In genomic region chr12:116274552-116275375, GRCh38 we compare ENCODE assay signal across 8 cellular contexts. TPM values are rescaled to one million over a fixed set of nuclear protein-coding genes. Genes with fewer than 3 reads are reported as not detected.
A peak's percentile ranks its signal among the peaks of the same experiment; 100 is the strongest.
DNase-seq lines count a peak whose midpoint lies in the region; ATAC-seq and TF ChIP-seq lines count a peak whose summit lies in the region.

No MANE protein-coding gene starts in this region.

- peak overlapping the region; percentile 30 for H3K4me3 Mint-ChIP-seq in memory B cell

- H3K4me3 ChIP-seq in A673 (ENCODE audit: low read depth, low read length, poor library complexity, severe bottlenecking), result peak overlapping the region; percentile 67
- peak overlapping the region; percentile 63 to 89 for H3K4me3 ChIP-seq in HCT116 (replicated peaks in 1 of 2; ENCODE audit: low read depth in 1 of 2, low read length in 2 of 2)
- peak overlapping the region; percentile 91 for H3K4me3 ChIP-seq in astrocyte of the cerebellum (ENCODE audit: low read depth, low read length)
- H3K4me3 ChIP-seq in adrenal gland, result peak overlapping the region in 1 of 4 donors; percentile 98

- TF ChIP-seq POLR2A in HCT116 (IDR thresholded peaks at IDR 0.05; ENCODE audit: borderline replicate concordance, extremely low read depth, insufficient read depth, insufficient read length) (no peak), adrenal gland (IDR thresholded peaks at IDR 0.05) (no peak)

- WGBS in adrenal gland, 4 donors, result 48 to 54% (median 51%) methylated on average over 5 of the region's 5 CpGs

- peaks cover 72% of the 10 kb centered on the region for H3K79me2 ChIP-seq in HCT116 (ENCODE audit: insufficient read depth, low read length)

- TF ChIP-seq CTCF in A673 (conservative IDR thresholded peaks at IDR 0.05; ENCODE audit: low read depth, low read length) (no peak), HCT116 (IDR thresholded peaks at IDR 0.05 in 2 of 3, conservative IDR thresholded peaks at IDR 0.05 in 1 of 3; ENCODE audit: borderline replicate concordance in 1 of 3, insufficient read depth in 1 of 3, low read depth in 2 of 3, low read length in 2 of 3) (no peak), astrocyte of the cerebellum (IDR thresholded peaks at IDR 0.05; ENCODE audit: low read depth, low read length, missing control alignments) (no peak), adrenal gland (IDR thresholded peaks at IDR 0.05) (no peak)

- in situ Hi-C loops in astrocyte of the cerebellum (cut with HindIII; ENCODE audit: low sequenced_read_pairs), result no loop called here

- RAD21 ChIA-PET in HCT116 (lab: Charles Lee; ENCODE audit: low non-redundant PET in 1 of 2, low total read pairs in 2 of 2, uncharacterized antibody in 2 of 2, unreplicated experiment in 2 of 2), result no interaction called here

- intact Hi-C loops in A673 (cut with micrococcal nuclease; ENCODE audit: unreplicated experiment) (loop anchor here (5.0 kb wide), 4 partner anchors 132 to 328 kb away; no protein-coding TSS in a partner anchor), HCT116 (cut with micrococcal nuclease) (loop anchor here (5.0 to 10.0 kb wide), 3 partner anchors 133 to 420 kb away; no protein-coding TSS in a partner anchor), adrenal gland (cut with DNase I) (loop anchor here in 1 of 2 donors (5.0 kb wide), 1 partner anchor 328 kb away; no protein-coding TSS in a partner anchor)

- TF ChIP-seq RAD21 in HCT116 (IDR thresholded peaks at IDR 0.05; ENCODE audit: low read depth), result no peak

- H3K36me3 ChIP-seq in A673 (ENCODE audit: insufficient read depth, low read length, poor library complexity, severe bottlenecking) (no peaks in the 10 kb centered on the region), HCT116 (ENCODE audit: control insufficient read depth in 1 of 2, insufficient read depth in 2 of 2, low read length in 2 of 2) (no peaks in the 10 kb centered on the region), adrenal gland (replicated peaks in 1 of 2) (no peaks in the 10 kb centered on the region)

- peaks cover 27% of the 10 kb centered on the region for H3K4me1 Mint-ChIP-seq in memory B cell

- H3K9me3 ChIP-seq in A673 (ENCODE audit: low read depth, low read length, poor library complexity, severe bottlenecking) (no peaks in the 10 kb centered on the region), HCT116 (ENCODE audit: control insufficient read depth in 1 of 2, insufficient read depth in 1 of 2, low read depth in 1 of 2, low read length in 2 of 2) (no peaks in the 10 kb centered on the region), adrenal gland (replicated peaks in 1 of 3) (no peaks in the 10 kb centered on the region)

- POLR2A ChIA-PET in A673 (lab: Charles Lee; ENCODE audit: low non-redundant PET) (no interaction called here), HCT116 (lab: Charles Lee) (no interaction called here)

- H3K27ac ChIP-seq in A673 (ENCODE audit: low read depth, low read length, poor library complexity, severe bottlenecking), result no peak overlapping the region
- peak overlapping the region; percentile 87; the same call in 1 of the 2 replicates for H3K27ac ChIP-seq in HCT116 (ENCODE audit: low read depth, low read length)
- H3K27ac ChIP-seq in adrenal gland, result no peak overlapping the region

- no peak for ATAC-seq in HCT116
- no peak for ATAC-seq in memory B cell (ENCODE audit: low read depth)
- ATAC-seq in GM18511 (IDR thresholded peaks at IDR 0.05; ENCODE audit: unreplicated experiment), result no peak
- no peak for ATAC-seq in esophagus mucosa

- no peaks in the 10 kb centered on the region for H3K27me3 Mint-ChIP-seq in memory B cell

- H3K36me3 Mint-ChIP-seq in memory B cell, result no peaks in the 10 kb centered on the region

- peak overlapping the region; percentile 83 for H3K9ac ChIP-seq in HCT116 (ENCODE audit: low read length)

- DNase-seq in A673 (ENCODE audit: low spot score) (no peak), HCT116 (ENCODE audit: low read depth, low spot score) (no peak), astrocyte of the cerebellum (ENCODE audit: low read depth) (no peak), memory B cell (ENCODE audit: low spot score in 2 of 2) (no peak), NCI-H1092 treated with DMSO at 0.1 percent for 48 hours (lab: John Stamatoyannopoulos, UW) (no peak), adrenal gland (no peak)

- CTCF ChIA-PET in A673 (lab: Charles Lee) (no interaction called here), HCT116 (lab: Charles Lee) (no interaction called here)

- H3K9me2 ChIP-seq in HCT116 (ENCODE audit: insufficient read depth), result no peaks in the 10 kb centered on the region

- peak overlapping the region; percentile 83 for H3K4me2 ChIP-seq in HCT116 (ENCODE audit: low read length)

- peaks cover 31% of the 10 kb centered on the region for H4K20me1 ChIP-seq in HCT116 (ENCODE audit: insufficient read depth)

- H3K9me3 Mint-ChIP-seq in memory B cell, result no peaks in the 10 kb centered on the region

- peaks cover 29% of the 10 kb centered on the region for H3K4me1 ChIP-seq in A673 (ENCODE audit: insufficient read depth, low read length, poor library complexity, severe bottlenecking)
- peaks cover 37 to 61% of the 10 kb centered on the region in 2 experiments for H3K4me1 ChIP-seq in HCT116 (ENCODE audit: control insufficient read depth in 1 of 2, insufficient read depth in 2 of 2, low read length in 2 of 2)
- H3K4me1 ChIP-seq in adrenal gland (replicated peaks in 1 of 2), result peaks cover 6 to 44% of the 10 kb centered on the region in 2 donors

- H2AFZ ChIP-seq in HCT116 (ENCODE audit: low read depth, low read length, poor library complexity, severe bottlenecking), result no peak overlapping the region

- H3K27me3 ChIP-seq in A673 (replicated peaks; ENCODE audit: insufficient read depth, low read depth, low read length, poor library complexity) (no peaks in the 10 kb centered on the region), HCT116 (ENCODE audit: insufficient read depth, low read length) (no peaks in the 10 kb centered on the region), adrenal gland (no peaks in the 10 kb centered on the region)

- BruUV-seq in A673 (replicated peaks; lab: Mats Ljungman, UMichigan) (no TSS peak), HCT116 (replicated peaks; lab: Mats Ljungman, UMichigan) (no TSS peak)

- peak overlapping the region; percentile 99 for H3K27ac Mint-ChIP-seq in memory B cell

TF ChIP-seq in HCT116, 20 proteins besides CTCF, POLR2A, EP300 and RAD21:
- TF ChIP-seq FOSL1 (IDR thresholded peaks at IDR 0.05; ENCODE audit: low read depth), result no peak
- TF ChIP-seq YY1 (IDR thresholded peaks at IDR 0.05; ENCODE audit: extremely low read depth, insufficient replicate concordance, low read depth, low read length), result no peak
- TF ChIP-seq MAX (IDR thresholded peaks at IDR 0.05), result no peak
- TF ChIP-seq SP1 (IDR thresholded peaks at IDR 0.05; ENCODE audit: low read depth), result no peak
- TF ChIP-seq EZH2 (IDR thresholded peaks at IDR 0.05), result no peak
- no peak for TF ChIP-seq SRF (IDR thresholded peaks at IDR 0.05; ENCODE audit: low read depth)
- no peak for TF ChIP-seq CEBPB (IDR thresholded peaks at IDR 0.05; ENCODE audit: low read depth)
- no peak for TF ChIP-seq CBX3 (IDR thresholded peaks at IDR 0.05; ENCODE audit: low read depth)
- TF ChIP-seq EZH2phosphoT487 (IDR thresholded peaks at IDR 0.05; ENCODE audit: borderline replicate concordance), result no peak
- no peak for TF ChIP-seq REST (IDR thresholded peaks at IDR 0.05; ENCODE audit: low read depth)
- TF ChIP-seq ATF3 (IDR thresholded peaks at IDR 0.05), result no peak
- TF ChIP-seq SIN3A (IDR thresholded peaks at IDR 0.05; ENCODE audit: low read depth), result no peak
- TF ChIP-seq JUND (IDR thresholded peaks at IDR 0.05), result no peak

RNA-seq across cellular contexts. Expression of gene MED13L, which starts 2.7 kb away (rescaled TPM):
- total RNA-seq in A673 (2021) (88.0 and 94.1 TPM in 2 replicates), HCT116 (2021; ENCODE audit: unreplicated experiment) (176 TPM), adrenal gland (100 to 1,000 TPM in 3 of 8 donors, 10 to 100 TPM in 5; 47.5 to 106 (median 85.1) TPM), esophagus mucosa (69.3 TPM)
- 36.9 and 42.0 TPM in 2 replicates for polyA plus RNA-seq in HCT116 (2012)
- 10 to 100 TPM in 2 of 3 donors, 1 to 10 TPM in 1; 8.8 to 24.9 (median 12.6) TPM for polyA plus RNA-seq in adrenal gland
